21 cellular contexts compared by ENCODE assay signal in genomic region chr1:204834752-204835151, GRCh38. TPM values are rescaled to one million over a fixed set of nuclear protein-coding genes. Genes with fewer than 3 reads are reported as not detected.
"Had no signal": no experiment of that assay in that cellular context is flagged by ENCODE, and none has a peak within 500 bp of the region (broad histone marks: within the 10 kb centered on the region; RNA-seq: fewer than 3 reads in every experiment).

No MANE protein-coding gene starts in this region.

- H3K9me3 ChIP-seq: esophagus squamous epithelium, right atrium auricular region, stomach, thoracic aorta had no signal

- H3K27ac ChIP-seq: epithelial cell of prostate, esophagus squamous epithelium, hepatocyte, right atrium auricular region, stomach, thoracic aorta had no signal

- H3K27me3 ChIP-seq: right atrium auricular region had no signal

- H2AFZ ChIP-seq: hepatocyte had no signal

- H3K27ac Mint-ChIP-seq: naive thymus-derived CD4-positive, alpha-beta T cell; nephron progenitor cell had no signal

- H3K79me2 ChIP-seq: hepatocyte had no signal

- H3K4me1 Mint-ChIP-seq: nephron progenitor cell had no signal

- H3K9me3 Mint-ChIP-seq: nephron progenitor cell had no signal

- H3K36me3 ChIP-seq: esophagus squamous epithelium, right atrium auricular region, stomach, thoracic aorta had no signal

- DNase-seq: effector memory CD4-positive, alpha-beta T cell; esophagus squamous epithelium; foreskin fibroblast; head of caudate nucleus; kidney glomerular epithelial cell; mesendoderm; naive thymus-derived CD4-positive, alpha-beta T cell; nephron progenitor cell; posterior cingulate gyrus; small intestine; stimulated activated CD4-positive, alpha-beta T cell treated with anti-CD3 and anti-CD28 coated beads, Interleukin-12 subunit alpha, Interleukin-12 subunit beta, amount 100 ng/mL, for 4 hours; stimulated activated naive CD4-positive, alpha-beta T cell; stomach; substantia nigra; trophoblast cell had no signal

- H3K4me3 ChIP-seq: esophagus squamous epithelium, hepatocyte, right atrium auricular region, stomach, thoracic aorta had no signal

- H3K4me3 Mint-ChIP-seq: naive thymus-derived CD4-positive, alpha-beta T cell; nephron progenitor cell had no signal

- ATAC-seq: naive thymus-derived CD4-positive, alpha-beta T cell had no signal

- H3K4me2 ChIP-seq: hepatocyte had no signal

RNA-seq across cellular contexts. Expression of gene NFASC, which starts 35.9 kb away (rescaled TPM):
- total RNA-seq: osteocyte, pulmonary artery endothelial cell had no signal
- polyA plus RNA-seq: naive thymus-derived CD4-positive, alpha-beta T cell had no signal
